27 cellular contexts compared by ENCODE assay signal in genomic region chr9:25472085-25472607, GRCh38.
"Had no signal": no experiment of that assay in that cellular context is flagged by ENCODE, and none has a peak within 500 bp of the region (broad histone marks: within the 10 kb centered on the region; RNA-seq: fewer than 3 reads in every experiment).

No MANE protein-coding gene starts in this region.

- H3K9ac ChIP-seq: KMS-11 had no signal

- H3K4me1 Mint-ChIP-seq: activated B cell treated with CpG ODN at 0.5 μM for 24 hours; activated CD4-positive, alpha-beta T cell treated with anti-CD3 and anti-CD28 coated beads, Interleukin-2, amount 10 ng/mL, durations not matched to agents 24 days and 14 days; activated CD8-positive, alpha-beta memory T cell treated with anti-CD3 and anti-CD28 coated beads, Interleukin-2, amount 10 ng/mL, durations not matched to agents 7 days and 5 days; brain had no signal

- H3K27ac ChIP-seq: KMS-11, PC-9 had no signal

- ATAC-seq: activated CD8-positive, alpha-beta memory T cell treated with anti-CD3 and anti-CD28 coated beads, Interleukin-2, amount 10 ng/mL, durations not matched to agents 7 days and 5 days had no signal

- H3K27me3 ChIP-seq: MG63 had no signal

- H2AFZ ChIP-seq: PC-9 had no signal

- H3K36me3 ChIP-seq: MG63 had no signal

- DNase-seq: activated B cell treated with CpG ODN at 0.5 μM for 24 hours; activated CD4-positive, alpha-beta T cell treated with anti-CD3 and anti-CD28 coated beads for 1 hour; activated CD4-positive, alpha-beta T cell treated with anti-CD3 and anti-CD28 coated beads, Interleukin-2, amount 10 ng/mL, durations not matched to agents 24 days and 14 days; activated CD4-positive, alpha-beta T cell treated with anti-CD3 and anti-CD28 coated beads, Interleukin-2, amount 50 U/mL, for 48 hours; activated CD8-positive, alpha-beta memory T cell treated with anti-CD3 and anti-CD28 coated beads, Interleukin-2, amount 10 ng/mL, durations not matched to agents 7 days and 5 days; activated effector memory CD4-positive, alpha-beta T cell treated with anti-CD3 and anti-CD28 coated beads, Interleukin-2, amount 50 U/mL, for 16 hours; activated naive CD4-positive, alpha-beta T cell treated with anti-CD3 and anti-CD28 coated beads for 36 hours; activated T-cell treated with anti-CD3 and anti-CD28 coated beads, Interleukin-2, amount 50 U/mL, for 24 hours; amygdala; MG63; MV-4-11; NCI-H1092 treated with DMSO at 0.1 percent for 48 hours; NCI-H1417 treated with DMSO at 0.1 percent for 48 hours; NCI-H1694; NCI-H2029; NCI-H345; NCI-H510A; NCI-H526 treated with DMSO at 0.1 percent for 48 hours; PC-9; SIG-M5; T-helper 2 cell; T1000 had no signal

- H3K36me3 Mint-ChIP-seq: activated CD8-positive, alpha-beta memory T cell treated with anti-CD3 and anti-CD28 coated beads, Interleukin-2, amount 10 ng/mL, durations not matched to agents 7 days and 5 days; activated naive CD8-positive, alpha-beta T cell; brain had no signal

- H3K9me3 ChIP-seq: MG63 had no signal

- H3K4me3 Mint-ChIP-seq: activated B cell treated with CpG ODN at 0.5 μM for 24 hours; activated CD4-positive, alpha-beta T cell treated with anti-CD3 and anti-CD28 coated beads, Interleukin-2, amount 10 ng/mL, durations not matched to agents 24 days and 14 days; activated CD8-positive, alpha-beta memory T cell treated with anti-CD3 and anti-CD28 coated beads, Interleukin-2, amount 10 ng/mL, durations not matched to agents 7 days and 5 days; activated naive CD4-positive, alpha-beta T cell treated with anti-CD3 and anti-CD28 coated beads for 36 hours; activated naive CD8-positive, alpha-beta T cell; activated T-cell treated with anti-CD3 and anti-CD28 coated beads, Interleukin-2, amount 50 U/mL, for 24 hours; brain had no signal

- H3K27ac Mint-ChIP-seq: activated B cell treated with CpG ODN at 0.5 μM for 24 hours; activated CD4-positive, alpha-beta T cell treated with anti-CD3 and anti-CD28 coated beads, Interleukin-2, amount 10 ng/mL, durations not matched to agents 24 days and 14 days; activated CD8-positive, alpha-beta memory T cell treated with anti-CD3 and anti-CD28 coated beads, Interleukin-2, amount 10 ng/mL, durations not matched to agents 7 days and 5 days; activated naive CD4-positive, alpha-beta T cell treated with anti-CD3 and anti-CD28 coated beads for 36 hours; activated naive CD8-positive, alpha-beta T cell; activated T-cell treated with anti-CD3 and anti-CD28 coated beads, Interleukin-2, amount 50 U/mL, for 24 hours; brain had no signal

- FAIRE-seq: astrocyte, TTC549 had no signal

- H3K4me2 ChIP-seq: KMS-11, PC-9 had no signal

- H3K4me3 ChIP-seq: MG63, PC-9 had no signal
